ENCODE assay signal across 22 cellular contexts in the genomic region with DNA sequence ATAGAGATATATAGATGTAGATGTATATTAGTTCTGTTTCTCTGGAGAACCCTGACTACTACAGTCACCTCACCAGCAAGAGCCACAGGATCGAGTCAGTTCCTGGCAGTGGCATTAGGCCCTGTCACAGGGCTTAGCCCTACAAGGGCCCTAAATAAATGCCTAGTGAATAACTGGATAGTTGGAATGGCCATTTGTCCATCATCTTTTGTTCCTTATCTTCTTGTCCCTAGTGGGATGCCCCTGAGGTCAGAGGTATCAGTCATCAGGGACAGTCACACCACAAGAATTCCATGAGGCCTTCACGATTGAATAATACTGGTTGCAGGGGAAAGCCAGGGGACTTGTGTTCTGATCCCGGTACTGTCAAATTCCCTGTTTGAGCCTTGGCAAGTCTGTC.
"Had no signal": no experiment of that assay in that cellular context is flagged by ENCODE, and none has a peak within 500 bp of the region (broad histone marks: within the 10 kb centered on the region; RNA-seq: fewer than 3 reads in every experiment).

No MANE protein-coding gene starts in this region.

- H3K36me3 ChIP-seq: colonic mucosa, esophagus muscularis mucosa, gastroesophageal sphincter, ovary, right lobe of liver, stomach, thyroid gland, upper lobe of right lung, uterus had no signal

- DNase-seq: colonic mucosa; dermis blood vessel endothelial cell; effector memory CD4-positive, alpha-beta T cell; foreskin keratinocyte; hypothalamus; immature natural killer cell; mesendoderm; midbrain; natural killer cell; occipital lobe; ovary; right lobe of liver; stimulated activated CD4-positive, alpha-beta T cell treated with anti-CD3 and anti-CD28 coated beads, Interleukin-2, amount 100 ng/mL, for 24 hours; stimulated activated CD4-positive, alpha-beta T cell treated with anti-CD3 and anti-CD28 coated beads, Interleukin-4, amount 100 ng/mL, for 24 hours; stimulated activated naive CD4-positive, alpha-beta T cell treated with Interleukin-2 at 50 U/mL for 16 hours; stomach; thyroid gland; upper lobe of right lung; uterus had no signal

- H3K4me3 ChIP-seq: colonic mucosa, esophagus muscularis mucosa, gastroesophageal sphincter, ovary, right lobe of liver, stomach, thyroid gland, upper lobe of right lung, uterus had no signal

- H3K27ac ChIP-seq: colonic mucosa, esophagus muscularis mucosa, foreskin keratinocyte, gastroesophageal sphincter, ovary, right lobe of liver, stomach, thyroid gland, upper lobe of right lung, uterus had no signal

- H3K9me3 ChIP-seq: colonic mucosa, esophagus muscularis mucosa, gastroesophageal sphincter, ovary, right lobe of liver, thyroid gland, upper lobe of right lung, uterus had no signal

- ATAC-seq: foreskin keratinocyte, gastroesophageal sphincter, left lobe of liver, natural killer cell, right lobe of liver, upper lobe of right lung had no signal

- H3K4me1 ChIP-seq: colonic mucosa, esophagus muscularis mucosa, foreskin keratinocyte, gastroesophageal sphincter, right lobe of liver, stomach, thyroid gland, upper lobe of right lung, uterus had no signal

- H3K27me3 ChIP-seq: colonic mucosa, esophagus muscularis mucosa, foreskin keratinocyte, gastroesophageal sphincter, ovary, right lobe of liver, stomach, thyroid gland, upper lobe of right lung, uterus had no signal
